ENCODE assay signal across 8 cellular contexts in genomic region chr6:31815025-31815838, GRCh38. TPM values are rescaled to one million over a fixed set of nuclear protein-coding genes. Genes with fewer than 3 reads are reported as not detected.
DNase-seq lines count a peak whose midpoint lies in the region; ATAC-seq, FAIRE-seq and TF ChIP-seq lines count a peak whose summit lies in the region.

Gene HSPA1A, plus strand, starts transcription at chr6:31815543. Its CDS starts 214 bp downstream, at chr6:31815757.
Gene HSPA1L, minus strand, starts transcription at chr6:31815283. Its CDS starts 3,311 bp downstream, at chr6:31811972.

- intact Hi-C loops in tibial artery (cut with DNase I; ENCODE audit: low total_unique reads): no loop called here

- H3K9ac ChIP-seq in SK-N-MC (ENCODE audit: insufficient read length): peak within 1 kb of the TSS; percentile 66
- peak within 1 kb of the TSS; percentile 86 for H3K9ac ChIP-seq in neuronal stem cell (ENCODE audit: low read depth, low read length, poor library complexity)

- no peak within 1 kb of the TSS for H4K8ac ChIP-seq in neuronal stem cell (ENCODE audit: low read depth, low read length)

- H3K79me1 ChIP-seq in neuronal stem cell (ENCODE audit: low read depth, low read length): peaks cover 1% of the 10 kb centered on the region

- peak within 1 kb of the TSS; percentile 90 for H3K4me3 Mint-ChIP-seq in glutamatergic neuron (ENCODE audit: unreplicated experiment)

- H3K27ac ChIP-seq in SK-N-MC: peak within 1 kb of the TSS; percentile 98
- H3K27ac ChIP-seq in neuronal stem cell (replicated peaks; ENCODE audit: low read length): peak within 1 kb of the TSS; percentile 99
- H3K27ac ChIP-seq in tibial artery: peak within 1 kb of the TSS; percentile 89 to 97

- peak within 1 kb of the TSS; percentile 72 for H2BK120ac ChIP-seq in neuronal stem cell (ENCODE audit: low read depth, low read length)

- H3K23ac ChIP-seq in neuronal stem cell (ENCODE audit: low read depth, low read length, poor library complexity): peak within 1 kb of the TSS; percentile 100

- no peak within 1 kb of the TSS for H3K4ac ChIP-seq in neuronal stem cell (ENCODE audit: low read length)

- peaks cover 10% of the 10 kb centered on the region for H3K9me3 Mint-ChIP-seq in glutamatergic neuron (ENCODE audit: unreplicated experiment)

- H2AFZ ChIP-seq in neuronal stem cell (ENCODE audit: low read length): peak within 1 kb of the TSS; percentile 75

- peaks cover 8% of the 10 kb centered on the region for H3K4me1 Mint-ChIP-seq in glutamatergic neuron (ENCODE audit: low read depth, unreplicated experiment)

- DNase-seq in GM12891 (ENCODE audit: insufficient read length, low spot score) (peak; percentile 47), M059J (ENCODE audit: low read depth) (peak; percentile 99), SK-N-MC (ENCODE audit: low read depth, low spot score) (peak; percentile 74), amniotic epithelial cell (ENCODE audit: low read depth) (peak; percentile 93), glutamatergic neuron (peak; percentile 94), neuronal stem cell (ENCODE audit: low spot score) (peak; percentile 96), tibial artery (peak; percentile 93 to 98)

- peaks cover 4% of the 10 kb centered on the region for H3K36me3 Mint-ChIP-seq in glutamatergic neuron (ENCODE audit: unreplicated experiment)

- no peak within 1 kb of the TSS for H3K14ac ChIP-seq in neuronal stem cell (ENCODE audit: low read length)

- peak within 1 kb of the TSS; percentile 69 for H3K4me2 ChIP-seq in neuronal stem cell (ENCODE audit: insufficient read depth, low read length, poor library complexity, severe bottlenecking)

- no peak within 1 kb of the TSS for H4K91ac ChIP-seq in neuronal stem cell (ENCODE audit: low read depth, low read length, poor library complexity)

- FAIRE-seq in GM12891 (lab: Jason Lieb, UNC): no peak

- WGBS in neuronal stem cell (ENCODE audit: extremely low coverage in 2 of 2, insufficient read length in 2 of 2, insufficient replicate concordance in 1 of 2), 2 donors: no CpG with 5 or more reads among the region's 56 CpGs

- ATAC-seq in GM21576 (IDR thresholded peaks at IDR 0.05; ENCODE audit: unreplicated experiment): no peak

- no peak within 1 kb of the TSS for H2BK5ac ChIP-seq in neuronal stem cell (ENCODE audit: low read length)

- peak within 1 kb of the TSS; percentile 91 for H3K27ac Mint-ChIP-seq in glutamatergic neuron (ENCODE audit: unreplicated experiment)

- H2AK5ac ChIP-seq in neuronal stem cell (ENCODE audit: low read depth, low read length): peak within 1 kb of the TSS; percentile 81

- H2BK12ac ChIP-seq in neuronal stem cell (ENCODE audit: low read length): no peak within 1 kb of the TSS

- TF ChIP-seq POLR2A in GM12891 (IDR thresholded peaks at IDR 0.05; ENCODE audit: low read depth, low read length): peak; percentile 71

- H3K27me3 ChIP-seq in neuronal stem cell (ENCODE audit: control insufficient read depth in 3 of 3, insufficient read depth in 3 of 3, low read depth in 1 of 3, low read length in 3 of 3) (no peaks in the 10 kb centered on the region), tibial artery (no peaks in the 10 kb centered on the region)

- H3K27me3 Mint-ChIP-seq in glutamatergic neuron (ENCODE audit: unreplicated experiment): peaks cover 4% of the 10 kb centered on the region

- TF ChIP-seq CTCF in glutamatergic neuron (IDR thresholded peaks at IDR 0.05; ENCODE audit: partially characterized antibody, unreplicated experiment) (no peak), tibial artery (IDR thresholded peaks at IDR 0.05) (peak in 1 of 2 experiments; percentile 23)

- H3K9me3 ChIP-seq in SK-N-MC (ENCODE audit: low read depth, low read length): no peaks in the 10 kb centered on the region
- H3K9me3 ChIP-seq in neuronal stem cell (replicated peaks in 1 of 2; ENCODE audit: control insufficient read depth in 2 of 2, insufficient read depth in 1 of 2, low read depth in 1 of 2, low read length in 2 of 2): peaks cover 2 to 6% of the 10 kb centered on the region in 2 donors
- no peaks in the 10 kb centered on the region for H3K9me3 ChIP-seq in tibial artery

- no peaks in the 10 kb centered on the region for H3K36me3 ChIP-seq in SK-N-MC (ENCODE audit: insufficient read depth, low read length)
- peaks cover 0 to 2% of the 10 kb centered on the region in 2 donors for H3K36me3 ChIP-seq in neuronal stem cell (replicated peaks in 1 of 2; ENCODE audit: control insufficient read depth in 2 of 2, insufficient read depth in 2 of 2, low read length in 2 of 2)
- H3K36me3 ChIP-seq in tibial artery: no peaks in the 10 kb centered on the region

- peak within 1 kb of the TSS; percentile 97 for H3K18ac ChIP-seq in neuronal stem cell (ENCODE audit: low read length)

- H3K4me3 ChIP-seq in SK-N-MC (peak within 1 kb of the TSS; percentile 82), neuronal stem cell (ENCODE audit: low read length in 2 of 2) (peak within 1 kb of the TSS; percentile 17 to 81), tibial artery (peak within 1 kb of the TSS; percentile 56 to 57)

- H2BK15ac ChIP-seq in neuronal stem cell (ENCODE audit: low read length): no peak within 1 kb of the TSS

- H3K4me1 ChIP-seq in neuronal stem cell (ENCODE audit: control insufficient read depth in 2 of 2, insufficient read depth in 1 of 2, low read depth in 1 of 2, low read length in 2 of 2) (peaks cover 0 to 6% of the 10 kb centered on the region in 2 donors), tibial artery (peaks cover 0 to 37% (median 23%) of the 10 kb centered on the region in 4 donors)

TF ChIP-seq in GM12891, 5 proteins besides CTCF, POLR2A, EP300 and RAD21:
- TF ChIP-seq POU2F2 (IDR thresholded peaks at IDR 0.05; ENCODE audit: low read depth, low read length) (0 out of 2 replicates have a peak, but pooled peaks have one; percentile 13), TAF1 (IDR thresholded peaks at IDR 0.05; ENCODE audit: low read depth, low read length) (peak; percentile 32; the same call in 1 of the 2 replicates), SPI1 (IDR thresholded peaks at IDR 0.05; ENCODE audit: low read depth, low read length) (no peak), PAX5 (IDR thresholded peaks at IDR 0.05; ENCODE audit: insufficient read depth, low read length, severe bottlenecking) (no peak), POLR2AphosphoS5 (IDR thresholded peaks at IDR 0.05; ENCODE audit: low read depth, low read length) (peak; percentile 70)

RNA-seq across cellular contexts. Expression of gene HSPA1A, which starts in this region (rescaled TPM):
- polyA plus RNA-seq in GM12891 (2012; ENCODE audit: low read depth, missing spikeins): 9.6 TPM
- 163 and 238 TPM in 2 replicates for total RNA-seq in M059J (2014; rRNA removed; shearing (Covaris generic))
- 54.3 TPM for total RNA-seq in glutamatergic neuron (ENCODE audit: unreplicated experiment)
- 70.8 TPM for polyA plus RNA-seq in neuronal stem cell (2013, experiment 1 of 2)
- polyA plus RNA-seq in neuronal stem cell (2013, experiment 2 of 2): 71.3 TPM

RNA-seq across cellular contexts. Expression of gene HSPA1L, which starts in this region (rescaled TPM):
- polyA plus RNA-seq in GM12891 (2012; ENCODE audit: low read depth, missing spikeins): 1.1 TPM
- total RNA-seq in M059J (2014; rRNA removed; shearing (Covaris generic)): 0.30 and 2.5 TPM in 2 replicates
- total RNA-seq in glutamatergic neuron (ENCODE audit: unreplicated experiment): 2.5 TPM
- 1.2 TPM for polyA plus RNA-seq in neuronal stem cell (2013, experiment 1 of 2)
- 1.1 TPM for polyA plus RNA-seq in neuronal stem cell (2013, experiment 2 of 2)

Comparison
In these comparisons a context has a peak if more than half of its experiments do, and no peak if none do; other contexts are left out.
1. DNase-seq: peak in every context shown above with its lines; median percentile 99 in M059J; 96 in neuronal stem cell; 96 in tibial artery; 94 in glutamatergic neuron; 93 in amniotic epithelial cell; 74 in SK-N-MC; 47 in GM12891.